In genomic region chr10:15223174-15223573, GRCh38 we compare ENCODE assay signal across 24 cellular contexts. TPM values are rescaled to one million over a fixed set of nuclear protein-coding genes. Genes with fewer than 3 reads are reported as not detected.
DNase-seq lines count a peak whose midpoint lies in the region; ATAC-seq, FAIRE-seq and TF ChIP-seq lines count a peak whose summit lies in the region.
"Had no signal": no experiment of that assay in that cellular context is flagged by ENCODE, and none has a peak within 500 bp of the region (broad histone marks: within the 10 kb centered on the region; RNA-seq: fewer than 3 reads in every experiment).

No MANE protein-coding gene starts in this region.

- no peaks in the 10 kb centered on the region for H3K27me3 Mint-ChIP-seq in astrocyte (ENCODE audit: low read depth, unreplicated experiment)
- H3K27me3 Mint-ChIP-seq: effector memory CD8-positive, alpha-beta T cell had no signal

- H3K36me3 ChIP-seq in astrocyte (ENCODE audit: insufficient read depth, low read length), result no peaks in the 10 kb centered on the region
- H3K36me3 ChIP-seq in pancreas, result peaks cover 0 to 16% (median 0%) of the 10 kb centered on the region in 3 donors
- H3K36me3 ChIP-seq: adrenal gland, Peyer's patch, transverse colon had no signal

- H3K9me3 ChIP-seq in astrocyte (ENCODE audit: insufficient read depth, low read depth, low read length) (no peaks in the 10 kb centered on the region), pancreas (no peaks in the 10 kb centered on the region)
- H3K9me3 ChIP-seq: adrenal gland, HAP-1, transverse colon had no signal

- H3K4me1 ChIP-seq in astrocyte (ENCODE audit: insufficient read depth, low read length), result peaks cover 28% of the 10 kb centered on the region
- no peaks in the 10 kb centered on the region for H3K4me1 ChIP-seq in pancreas
- H3K4me1 ChIP-seq: adrenal gland, HAP-1, parathyroid adenoma, Peyer's patch, transverse colon had no signal

- no peak overlapping the region for H3K4me3 Mint-ChIP-seq in astrocyte (ENCODE audit: unreplicated experiment)
- H3K4me3 Mint-ChIP-seq: effector memory CD8-positive, alpha-beta T cell had no signal

- intact Hi-C loops in pancreas (cut with DNase I), result no loop called here

- TF ChIP-seq CTCF in astrocyte (IDR thresholded peaks at IDR 0.05; ENCODE audit: insufficient read depth, low read depth, low read length) (no peak), fibroblast of pulmonary artery (IDR thresholded peaks at IDR 0.05; ENCODE audit: low read length, missing control alignments) (no peak), pancreas (IDR thresholded peaks at IDR 0.05) (no peak)

- no peaks in the 10 kb centered on the region for H3K27me3 ChIP-seq in astrocyte (ENCODE audit: insufficient read depth, low read length)
- no peaks in the 10 kb centered on the region for H3K27me3 ChIP-seq in pancreas
- H3K27me3 ChIP-seq: adrenal gland, Peyer's patch, transverse colon had no signal

- peaks cover 1% of the 10 kb centered on the region for H3K4me1 Mint-ChIP-seq in astrocyte (ENCODE audit: low read depth, unreplicated experiment)

- peak overlapping the region; percentile 47 for H3K4me2 ChIP-seq in astrocyte (ENCODE audit: low read length)

- peaks cover 20% of the 10 kb centered on the region for H3K36me3 Mint-ChIP-seq in astrocyte (ENCODE audit: low read depth, unreplicated experiment)

- H3K27ac Mint-ChIP-seq in astrocyte (ENCODE audit: unreplicated experiment), result peak overlapping the region; percentile 71
- H3K27ac Mint-ChIP-seq: activated T-helper 2 cell treated with anti-CD3 and anti-CD28 coated beads, Interferon-gamma antibody, Interleukin-2, Interleukin-4, amounts not matched to agents 10 μg/mL and 5 μg/mL and 100 μg/mL, durations not matched to agents 14 hours and 24 hours and 36 hours had no signal

- peak overlapping the region; percentile 37 for H3K9ac ChIP-seq in astrocyte (ENCODE audit: low read length)
- H3K9ac ChIP-seq: parathyroid adenoma had no signal

- H2AFZ ChIP-seq in astrocyte (ENCODE audit: low read depth, low read length), result no peak overlapping the region
- H2AFZ ChIP-seq: parathyroid adenoma had no signal

- FAIRE-seq in astrocyte (lab: Jason Lieb, UNC) (peak; percentile 67), frontal cortex (lab: Jason Lieb, UNC) (no peak), pancreas (lab: Jason Lieb, UNC) (no peak)
- FAIRE-seq: GM12892 had no signal

- H4K20me1 ChIP-seq in astrocyte (ENCODE audit: insufficient read depth, low read length), result no peaks in the 10 kb centered on the region

- DNase-seq in GM03348 (ENCODE audit: low spot score) (peak; percentile 67), astrocyte (ENCODE audit: low read depth) (peak; percentile 95), fibroblast of pulmonary artery (ENCODE audit: low read depth) (peak; percentile 85), stromal cell of bone marrow (ENCODE audit: low read depth) (peak; percentile 51), frontal cortex (ENCODE audit: low spot score in 2 of 2) (no peak), pancreas (no peak)
- no peak for DNase-seq in activated CD4-positive, CD25-positive, alpha-beta regulatory T cell treated with anti-CD3 and anti-CD28 coated beads, Interleukin-2, amount 50 U/mL, for 72 hours
- DNase-seq: activated CD4-positive, alpha-beta T cell treated with anti-CD3 and anti-CD28 coated beads for 4 hours; adrenal gland; DMS 273 treated with DMSO at 0.1 percent for 48 hours; effector memory CD8-positive, alpha-beta T cell; kidney glomerular epithelial cell; mammary epithelial cell; NCI-H2227 treated with DMSO at 0.1 percent for 48 hours; stimulated activated CD4-positive, alpha-beta T cell treated with anti-CD3 and anti-CD28 coated beads, Interleukin-2, amount 100 ng/mL, for 24 hours; stimulated activated naive CD8-positive, alpha-beta T cell treated with anti-CD3 and anti-CD28 coated beads, Interleukin-15, Interleukin-2, amounts not matched to agents 100 U/mL and 50 U/mL, for 24 hours; transverse colon had no signal

- no peaks in the 10 kb centered on the region for H3K79me2 ChIP-seq in astrocyte (ENCODE audit: insufficient read depth, low read length)
- H3K79me2 ChIP-seq: parathyroid adenoma had no signal

- H3K9me3 Mint-ChIP-seq in astrocyte (ENCODE audit: unreplicated experiment), result no peaks in the 10 kb centered on the region
- H3K9me3 Mint-ChIP-seq: effector memory CD8-positive, alpha-beta T cell had no signal

- H3K4me3 ChIP-seq in astrocyte (ENCODE audit: insufficient read depth, low read depth, low read length) (no peak overlapping the region), fibroblast of pulmonary artery (replicated peaks; ENCODE audit: low read depth, low read length) (no peak overlapping the region), pancreas (no peak overlapping the region)
- H3K4me3 ChIP-seq: adrenal gland, HAP-1, Peyer's patch, SK-N-MC, transverse colon had no signal

- 92% methylated on average over 6 of the region's 6 CpGs for WGBS in pancreas, 2 donors

- ATAC-seq in HG03442 (IDR thresholded peaks at IDR 0.05; ENCODE audit: unreplicated experiment) (no peak), pancreas (no peak)
- ATAC-seq: effector memory CD8-positive, alpha-beta T cell; stimulated activated naive CD8-positive, alpha-beta T cell treated with anti-CD3 and anti-CD28 coated beads, Interleukin-15, Interleukin-2, amounts not matched to agents 100 U/mL and 50 U/mL, for 24 hours had no signal

- peak overlapping the region; percentile 64 for H3K27ac ChIP-seq in astrocyte (ENCODE audit: low read depth, low read length)
- H3K27ac ChIP-seq in pancreas, result no peak overlapping the region
- H3K27ac ChIP-seq: adrenal gland, parathyroid adenoma, Peyer's patch, SK-N-MC, transverse colon had no signal

RNA-seq across cellular contexts. Expression of gene NMT2, which starts 54.7 kb away (rescaled TPM):
- 20.9 and 22.1 TPM in 2 replicates for total RNA-seq in astrocyte
- total RNA-seq in frontal cortex, result 62.0 TPM
- 10 to 100 TPM in 1 of 6 donors, 1 to 10 TPM in 5; 4.7 to 13.9 (median 7.3) TPM for total RNA-seq in pancreas
- polyA plus RNA-seq in pancreas, result 1 to 10 TPM; 5.9 to 6.0 TPM

Comparison
In these comparisons a context has a peak if more than half of its experiments do, and no peak if none do; other contexts are left out.
1. DNase-seq: peak in GM03348 (single experiment), astrocyte (single experiment), fibroblast of pulmonary artery (single experiment) and stromal cell of bone marrow (single experiment); none in frontal cortex (0 of 2), activated CD4-positive, CD25-positive, alpha-beta regulatory T cell treated with anti-CD3 and anti-CD28 coated beads, Interleukin-2, amount 50 U/mL, for 72 hours (single experiment) and pancreas (0 of 6).